In genomic region chr1:179021873-179022272, GRCh38 we compare ENCODE assay signal across 12 cellular contexts. TPM values are rescaled to one million over a fixed set of nuclear protein-coding genes. Genes with fewer than 3 reads are reported as not detected.
DNase-seq lines count a peak whose midpoint lies in the region; ATAC-seq and TF ChIP-seq lines count a peak whose summit lies in the region.
"Had no signal": no experiment of that assay in that cellular context is flagged by ENCODE, and none has a peak within 500 bp of the region (broad histone marks: within the 10 kb centered on the region; RNA-seq: fewer than 3 reads in every experiment).

No MANE protein-coding gene starts in this region.

- H3K27me3 ChIP-seq in endocrine pancreas (ENCODE audit: control insufficient read depth, insufficient read depth, low read length) (no peaks in the 10 kb centered on the region), H7 (ENCODE audit: control insufficient read depth, insufficient read depth, low read length) (peaks cover 1% of the 10 kb centered on the region; the same call in 1 of the 2 replicates)
- H3K27me3 ChIP-seq: left lung had no signal

- DNase-seq in NOMO-1 treated with dmso at 0.1 percent for 144 hours (lab: John Stamatoyannopoulos, UW; ENCODE audit: unreplicated experiment) (peak; percentile 53), retina (peak; percentile 43), LoVo (ENCODE audit: low spot score) (no peak), Calu3 (no peak), H7 (no peak)
- DNase-seq: activated CD4-positive, alpha-beta memory T cell treated with anti-CD3 and anti-CD28 coated beads for 36 hours; NCI-H1930; stimulated activated CD4-positive, alpha-beta T cell treated with anti-CD3 and anti-CD28 coated beads, Interleukin-4, amount 100 ng/mL, for 24 hours had no signal

- H3K9me3 Mint-ChIP-seq in Calu3 (ENCODE audit: low read depth, unreplicated experiment), result peaks cover 2% of the 10 kb centered on the region
- H3K9me3 Mint-ChIP-seq: activated CD4-positive, alpha-beta memory T cell treated with anti-CD3 and anti-CD28 coated beads for 36 hours had no signal

- CTCF ChIA-PET in Calu3 (lab: Charles Lee), result no interaction called here

- H3K4me1 Mint-ChIP-seq in Calu3 (ENCODE audit: low read depth, unreplicated experiment), result peaks cover 33% of the 10 kb centered on the region

- no TSS peak for BruUV-seq in Calu3 (replicated peaks; lab: Mats Ljungman, UMichigan)

- H3K9me3 ChIP-seq in endocrine pancreas (ENCODE audit: control insufficient read depth, low read length), result no peaks in the 10 kb centered on the region
- H3K9me3 ChIP-seq: left lung had no signal

- no peak for TF ChIP-seq RAD21 in Ishikawa (IDR thresholded peaks at IDR 0.05; ENCODE audit: low read depth)

- intact Hi-C loops in Calu3 (cut with micrococcal nuclease; ENCODE audit: unreplicated experiment), result no loop called here

- no peak overlapping the region for H3K27ac Mint-ChIP-seq in Calu3 (ENCODE audit: unreplicated experiment)
- H3K27ac Mint-ChIP-seq: activated CD4-positive, alpha-beta memory T cell treated with anti-CD3 and anti-CD28 coated beads for 36 hours had no signal

- no peak overlapping the region for H3K4me3 Mint-ChIP-seq in Calu3 (ENCODE audit: low read depth, unreplicated experiment)
- H3K4me3 Mint-ChIP-seq: activated CD4-positive, alpha-beta memory T cell treated with anti-CD3 and anti-CD28 coated beads for 36 hours had no signal

- H3K36me3 Mint-ChIP-seq in Calu3 (ENCODE audit: insufficient read depth, unreplicated experiment), result peaks cover 15% of the 10 kb centered on the region
- H3K36me3 Mint-ChIP-seq: activated CD4-positive, alpha-beta memory T cell treated with anti-CD3 and anti-CD28 coated beads for 36 hours had no signal

- no peaks in the 10 kb centered on the region for H3K4me1 ChIP-seq in endocrine pancreas (ENCODE audit: control insufficient read depth, insufficient read depth, low read length)

- H3K36me3 ChIP-seq in endocrine pancreas (ENCODE audit: control insufficient read depth, insufficient read depth, low read length) (no peaks in the 10 kb centered on the region), H7 (replicated peaks; ENCODE audit: control insufficient read depth, insufficient read depth, low read length) (no peaks in the 10 kb centered on the region)
- H3K36me3 ChIP-seq: left lung had no signal

- H3K4me3 ChIP-seq in endocrine pancreas (ENCODE audit: control insufficient read depth, insufficient read depth, low read length) (peak overlapping the region; percentile 73), H7 (ENCODE audit: insufficient read depth, low read depth, low read length) (no peak overlapping the region)
- H3K4me3 ChIP-seq: left lung had no signal

- H3K27me3 Mint-ChIP-seq in Calu3 (ENCODE audit: unreplicated experiment), result peaks cover 12% of the 10 kb centered on the region
- H3K27me3 Mint-ChIP-seq: activated CD4-positive, alpha-beta memory T cell treated with anti-CD3 and anti-CD28 coated beads for 36 hours had no signal

- no peak for ATAC-seq in GM21515 (IDR thresholded peaks at IDR 0.05; ENCODE audit: unreplicated experiment)
- ATAC-seq: left lung had no signal

- TF ChIP-seq CTCF in Calu3 (IDR thresholded peaks at IDR 0.05; ENCODE audit: unreplicated experiment), result no peak

- TF ChIP-seq EP300 in Ishikawa (IDR thresholded peaks at IDR 0.05; ENCODE audit: borderline replicate concordance), result no peak

- H3K9ac ChIP-seq in endocrine pancreas (ENCODE audit: control insufficient read depth, insufficient read depth, low read length), result peak overlapping the region; percentile 39

TF ChIP-seq in Ishikawa, 13 proteins besides CTCF, POLR2A, EP300 and RAD21:
- TF ChIP-seq FOXM1 (IDR thresholded peaks at IDR 0.05; ENCODE audit: borderline replicate concordance, low read depth) (no peak), ZBTB7A (IDR thresholded peaks at IDR 0.05; ENCODE audit: low read depth) (no peak), TCF12 (IDR thresholded peaks at IDR 0.05; ENCODE audit: low read depth) (no peak), MAX (IDR thresholded peaks at IDR 0.05) (no peak), CEBPB (IDR thresholded peaks at IDR 0.05) (no peak), EGR1 (IDR thresholded peaks at IDR 0.05) (no peak), USF1 (IDR thresholded peaks at IDR 0.05) (peak; percentile 79)
- TF ChIP-seq, protein P1, sequence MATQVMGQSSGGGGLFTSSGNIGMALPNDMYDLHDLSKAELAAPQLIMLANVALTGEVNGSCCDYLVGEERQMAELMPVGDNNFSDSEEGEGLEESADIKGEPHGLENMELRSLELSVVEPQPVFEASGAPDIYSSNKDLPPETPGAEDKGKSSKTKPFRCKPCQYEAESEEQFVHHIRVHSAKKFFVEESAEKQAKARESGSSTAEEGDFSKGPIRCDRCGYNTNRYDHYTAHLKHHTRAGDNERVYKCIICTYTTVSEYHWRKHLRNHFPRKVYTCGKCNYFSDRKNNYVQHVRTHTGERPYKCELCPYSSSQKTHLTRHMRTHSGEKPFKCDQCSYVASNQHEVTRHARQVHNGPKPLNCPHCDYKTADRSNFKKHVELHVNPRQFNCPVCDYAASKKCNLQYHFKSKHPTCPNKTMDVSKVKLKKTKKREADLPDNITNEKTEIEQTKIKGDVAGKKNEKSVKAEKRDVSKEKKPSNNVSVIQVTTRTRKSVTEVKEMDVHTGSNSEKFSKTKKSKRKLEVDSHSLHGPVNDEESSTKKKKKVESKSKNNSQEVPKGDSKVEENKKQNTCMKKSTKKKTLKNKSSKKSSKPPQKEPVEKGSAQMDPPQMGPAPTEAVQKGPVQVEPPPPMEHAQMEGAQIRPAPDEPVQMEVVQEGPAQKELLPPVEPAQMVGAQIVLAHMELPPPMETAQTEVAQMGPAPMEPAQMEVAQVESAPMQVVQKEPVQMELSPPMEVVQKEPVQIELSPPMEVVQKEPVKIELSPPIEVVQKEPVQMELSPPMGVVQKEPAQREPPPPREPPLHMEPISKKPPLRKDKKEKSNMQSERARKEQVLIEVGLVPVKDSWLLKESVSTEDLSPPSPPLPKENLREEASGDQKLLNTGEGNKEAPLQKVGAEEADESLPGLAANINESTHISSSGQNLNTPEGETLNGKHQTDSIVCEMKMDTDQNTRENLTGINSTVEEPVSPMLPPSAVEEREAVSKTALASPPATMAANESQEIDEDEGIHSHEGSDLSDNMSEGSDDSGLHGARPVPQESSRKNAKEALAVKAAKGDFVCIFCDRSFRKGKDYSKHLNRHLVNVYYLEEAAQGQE (IDR thresholded peaks at IDR 0.05; ENCODE audit: low read depth), result no peak

RNA-seq across cellular contexts. Expression of gene FAM20B, which starts 3.8 kb away (rescaled TPM):
- total RNA-seq in Calu3 (2022), result 57.9 and 66.6 TPM in 2 replicates
- total RNA-seq in H7 (2014; rRNA removed; shearing (Covaris generic)), result 34.5 and 43.5 TPM in 2 replicates

RNA-seq across cellular contexts. Expression of gene TOR3A, which starts 60.0 kb away (rescaled TPM):
- 38.8 and 40.0 TPM in 2 replicates for total RNA-seq in Calu3 (2022)
- total RNA-seq in H7 (2014; rRNA removed; shearing (Covaris generic)), result 25.3 and 29.7 TPM in 2 replicates

Comparison
In these comparisons a context has a peak if more than half of its experiments do, and no peak if none do; other contexts are left out.
1. DNase-seq: peak in NOMO-1 treated with dmso at 0.1 percent for 144 hours (single experiment) and retina (single experiment); none in LoVo (single experiment), Calu3 (single experiment) and H7 (single experiment).